ENCODE assay signal across 8 cellular contexts in the genomic region with DNA sequence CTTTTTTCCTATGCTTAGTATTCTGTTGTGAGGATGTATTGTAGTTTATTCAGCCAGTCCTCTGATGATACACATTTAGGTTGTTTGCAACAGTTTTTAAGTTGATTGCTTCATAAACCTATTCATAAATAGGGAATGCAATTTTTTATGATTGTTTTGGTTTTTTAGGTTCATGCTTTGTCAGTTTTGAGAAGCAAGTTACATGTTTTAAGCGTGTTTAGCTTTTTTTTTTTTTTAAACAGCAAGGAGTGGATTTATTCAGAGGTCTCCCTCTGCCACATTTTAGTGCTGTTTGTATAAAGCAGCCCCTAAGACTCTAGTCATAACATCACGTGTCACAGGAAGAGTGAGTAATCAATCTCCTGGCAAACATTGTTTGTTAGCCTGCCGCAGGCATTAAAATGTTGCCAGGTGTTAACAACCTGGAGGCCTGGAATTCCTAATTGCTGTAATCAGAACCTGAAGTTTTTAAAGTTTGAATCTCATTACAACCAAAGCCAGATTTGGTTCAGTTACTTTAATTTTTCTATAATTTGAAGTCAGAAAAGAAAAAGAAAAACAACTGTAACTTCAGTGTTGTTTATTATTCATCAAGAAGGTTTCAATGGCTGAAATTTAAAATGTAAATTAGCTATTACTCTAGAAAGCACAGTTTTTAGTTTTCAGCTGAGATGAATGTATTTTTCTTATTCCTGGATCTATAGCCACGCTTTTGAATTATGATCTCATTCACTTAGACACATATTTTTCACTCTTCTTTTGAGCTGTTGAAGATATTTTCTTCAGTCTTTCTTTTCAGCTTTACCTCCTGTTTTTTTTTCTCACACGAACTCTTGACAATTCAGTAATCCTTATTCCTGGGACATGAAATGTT. TPM values are rescaled to one million over a fixed set of nuclear protein-coding genes. Genes with fewer than 3 reads are reported as not detected.
A peak's percentile ranks its signal among the peaks of the same experiment; 100 is the strongest.
DNase-seq lines count a peak whose midpoint lies in the region; ATAC-seq and TF ChIP-seq lines count a peak whose summit lies in the region.

No MANE protein-coding gene starts in this region.

- no peaks in the 10 kb centered on the region for H3K27me3 ChIP-seq in body of pancreas

- no peak for TF ChIP-seq CTCF in body of pancreas (IDR thresholded peaks at IDR 0.05)

- H3K4me3 Mint-ChIP-seq in naive B cell: no peak overlapping the region

- no peaks in the 10 kb centered on the region for H3K9me3 ChIP-seq in body of pancreas

- no peaks in the 10 kb centered on the region for H3K9me3 Mint-ChIP-seq in naive B cell

- H3K27me3 Mint-ChIP-seq in naive B cell: no peaks in the 10 kb centered on the region

- H3K36me3 Mint-ChIP-seq in naive B cell: peaks cover 21 to 31% of the 10 kb centered on the region in 2 donors

- H3K27ac ChIP-seq in body of pancreas: no peak overlapping the region

- peaks cover 24% of the 10 kb centered on the region for H3K4me1 ChIP-seq in body of pancreas

- WGBS in body of pancreas, 2 donors: 42 to 46% methylated on average over 5 of the region's 5 CpGs

- TF ChIP-seq POLR2A in body of pancreas (IDR thresholded peaks at IDR 0.05): no peak

- DNase-seq in GM03348 (ENCODE audit: low spot score): peak; percentile 27
- peak; percentile 82 for DNase-seq in NCI-H146 (lab: John Stamatoyannopoulos, UW)
- DNase-seq in body of pancreas: peak in 1 of 4 donors; percentile 3
- no peak for DNase-seq in naive B cell
- no peak for DNase-seq in NAMALWA (ENCODE audit: low spot score)
- no peak for DNase-seq in HUDEP-2 (lab: John Stamatoyannopoulos, UW; ENCODE audit: unreplicated experiment in 76 of 76)
- no peak for DNase-seq in NCI-H526 treated with DMSO at 0.1 percent for 48 hours (lab: John Stamatoyannopoulos, UW)

- ATAC-seq in body of pancreas: peak; percentile 33
- peak; percentile 36 to 65 for ATAC-seq in naive B cell (ENCODE audit: low read depth in 2 of 2)
- no peak for ATAC-seq in HG03095 (IDR thresholded peaks at IDR 0.05; ENCODE audit: unreplicated experiment)

- H3K4me3 ChIP-seq in body of pancreas: no peak overlapping the region

- H3K36me3 ChIP-seq in body of pancreas (replicated peaks in 1 of 2; ENCODE audit: insufficient read depth in 1 of 2, low read depth in 2 of 2): no peaks in the 10 kb centered on the region

- H3K4me1 Mint-ChIP-seq in naive B cell: peaks cover 27 to 57% (median 39%) of the 10 kb centered on the region in 3 donors

- intact Hi-C loops in body of pancreas (cut with DNase I): loop anchor here (10.0 kb wide), 1 partner anchor 273 kb away; no protein-coding TSS in a partner anchor

- H3K27ac Mint-ChIP-seq in naive B cell: peak overlapping the region; percentile 66 to 93 (median 88)

RNA-seq across cellular contexts. Expression of gene KCNS1, which starts 59.2 kb away (rescaled TPM):
- total RNA-seq in body of pancreas: not detected
- polyA plus RNA-seq in naive B cell (ENCODE audit: low read depth in 6 of 6): under 1 TPM in 4 of 6 donors, not detected in 2; 0.06 to 0.26 (median 0.20) TPM

Comparison
In these comparisons a context has a peak if more than half of its experiments do, and no peak if none do; other contexts are left out.
1. DNase-seq: peak in GM03348 (single experiment) and NCI-H146 (single experiment); none in naive B cell (single experiment), NAMALWA (single experiment), HUDEP-2 (0 of 76) and NCI-H526 treated with DMSO at 0.1 percent for 48 hours (single experiment).